13 cellular contexts compared by ENCODE assay signal in genomic region chr20:32562495-32562911, GRCh38. TPM values are rescaled to one million over a fixed set of nuclear protein-coding genes. Genes with fewer than 3 reads are reported as not detected.
DNase-seq lines count a peak whose midpoint lies in the region; ATAC-seq and TF ChIP-seq lines count a peak whose summit lies in the region.
"Had no signal": no experiment of that assay in that cellular context is flagged by ENCODE, and none has a peak within 500 bp of the region (broad histone marks: within the 10 kb centered on the region; RNA-seq: fewer than 3 reads in every experiment).

No MANE protein-coding gene starts in this region.

- no peaks in the 10 kb centered on the region for H3K4me1 ChIP-seq in IMR-90 (ENCODE audit: control insufficient read depth, insufficient read depth, low read length)

- H3K27me3 Mint-ChIP-seq in CD4-positive, alpha-beta T cell: no peaks in the 10 kb centered on the region
- peaks cover 3% of the 10 kb centered on the region for H3K27me3 Mint-ChIP-seq in brain
- H3K27me3 Mint-ChIP-seq in natural killer cell treated with Interleukin-12 subunit alpha and Interleukin-12 subunit beta and Interleukin-15 and Interleukin-18, amount 100 ng/mL, for 72 hours: no peaks in the 10 kb centered on the region

- H3K56ac ChIP-seq in IMR-90 (ENCODE audit: extremely low read depth, insufficient read depth, low read length): no peak overlapping the region

- H3K4me1 Mint-ChIP-seq in CD4-positive, alpha-beta T cell (ENCODE audit: low read depth): peaks cover 52% of the 10 kb centered on the region
- H3K4me1 Mint-ChIP-seq in brain: peaks cover 51% of the 10 kb centered on the region
- peaks cover 32 to 38% of the 10 kb centered on the region in 2 donors for H3K4me1 Mint-ChIP-seq in natural killer cell treated with Interleukin-12 subunit alpha and Interleukin-12 subunit beta and Interleukin-15 and Interleukin-18, amount 100 ng/mL, for 72 hours (ENCODE audit: low read depth in 2 of 2)

- no peak overlapping the region for H3K23ac ChIP-seq in IMR-90 (ENCODE audit: low read depth, low read length)

- no peak overlapping the region for H2BK5ac ChIP-seq in IMR-90 (ENCODE audit: low read depth, low read length, poor library complexity, severe bottlenecking)

- no peak overlapping the region for H3K14ac ChIP-seq in IMR-90 (replicated peaks; ENCODE audit: low read depth, low read length)

- H3K27ac ChIP-seq in CD4-positive, alpha-beta T cell (ENCODE audit: low read depth, low read length): no peak overlapping the region
- H3K27ac ChIP-seq in IMR-90 (ENCODE audit: insufficient read depth, low read length): no peak overlapping the region
- no peak overlapping the region for H3K27ac ChIP-seq in RWPE1

- no peak overlapping the region for H4K5ac ChIP-seq in IMR-90 (ENCODE audit: low read depth, low read length)

- H3K36me3 Mint-ChIP-seq in CD4-positive, alpha-beta T cell (ENCODE audit: low read depth): peaks cover 32% of the 10 kb centered on the region
- H3K36me3 Mint-ChIP-seq in brain: no peaks in the 10 kb centered on the region
- H3K36me3 Mint-ChIP-seq in natural killer cell treated with Interleukin-12 subunit alpha and Interleukin-12 subunit beta and Interleukin-15 and Interleukin-18, amount 100 ng/mL, for 72 hours: no peaks in the 10 kb centered on the region

- DNase-seq in CD4-positive, alpha-beta T cell: no peak
- DNase-seq in IMR-90 (no peak), RWPE1 (ENCODE audit: low spot score) (no peak), NCI-H1694 treated with DMSO at 0.1 percent for 48 hours (lab: John Stamatoyannopoulos, UW) (no peak), hypothalamus (lab: John Stamatoyannopoulos, UW) (no peak)
- no peak for DNase-seq in natural killer cell treated with Interleukin-12 subunit alpha and Interleukin-12 subunit beta and Interleukin-15 and Interleukin-18, amount 100 ng/mL, for 72 hours (ENCODE audit: low spot score)
- no peak for DNase-seq in stimulated activated CD4-positive, alpha-beta T cell treated with anti-CD3 and anti-CD28 coated beads, Interleukin-4, amount 100 ng/mL, for 24 hours
- DNase-seq: DND-41; NCI-H1417 treated with DMSO at 0.1 percent for 48 hours; RPMI8226; stimulated activated CD8-positive, alpha-beta memory T cell treated with anti-CD3 and anti-CD28 coated beads, Interleukin-4, amount 100 ng/mL, for 48 hours had no signal

- no peaks in the 10 kb centered on the region for H3K79me1 ChIP-seq in IMR-90 (ENCODE audit: low read depth in 1 of 2, low read length in 2 of 2)

- WGBS in IMR-90 (ENCODE audit: extremely low coverage in 2 of 2, insufficient read length in 1 of 2), 2 experiments: 16% methylated on average over 2 of the region's 5 CpGs; no CpG with 5 or more reads in 1 of the 2 experiments

- dilution Hi-C loops in IMR-90 (cut with HindIII; ENCODE audit: low sequenced_read_pairs, unreplicated experiment): no loop called here

- H2BK20ac ChIP-seq in IMR-90 (ENCODE audit: low read depth, low read length): no peak overlapping the region

- no peak for TF ChIP-seq POLR2A in IMR-90 (IDR thresholded peaks at IDR 0.05; ENCODE audit: low read depth, low read length)

- H2AK9ac ChIP-seq in IMR-90 (replicated peaks; ENCODE audit: low read depth, low read length, poor library complexity): peak overlapping the region; percentile 55

- H2BK120ac ChIP-seq in IMR-90 (ENCODE audit: low read depth, low read length): no peak overlapping the region

- H3K27me3 ChIP-seq in CD4-positive, alpha-beta T cell (ENCODE audit: control insufficient read depth, insufficient read depth, low read length): no peaks in the 10 kb centered on the region
- H3K27me3 ChIP-seq in IMR-90 (ENCODE audit: control insufficient read depth, insufficient read depth, low read length): no peaks in the 10 kb centered on the region; the same call in 1 of the 2 replicates

- H3K9me1 ChIP-seq in IMR-90 (ENCODE audit: insufficient read depth, low read length): no peaks in the 10 kb centered on the region

- no peak overlapping the region for H2BK15ac ChIP-seq in IMR-90 (ENCODE audit: low read depth, low read length)

- POLR2A ChIA-PET in CD4-positive, alpha-beta T cell (lab: Charles Lee): no interaction called here
- POLR2A ChIA-PET in IMR-90 (lab: Charles Lee; ENCODE audit: unreplicated experiment) (no interaction called here), RWPE1 (lab: Yijun Ruan, JAX; ENCODE audit: low non-redundant PET) (no interaction called here)

- H3K18ac ChIP-seq in IMR-90 (ENCODE audit: low read depth, low read length): no peak overlapping the region

- H4K8ac ChIP-seq in IMR-90 (ENCODE audit: low read depth in 2 of 2, low read length in 2 of 2): no peak overlapping the region

- no peak overlapping the region for H2AK5ac ChIP-seq in IMR-90 (ENCODE audit: low read depth, low read length)

- H3K4me3 Mint-ChIP-seq in CD4-positive, alpha-beta T cell: peak overlapping the region; percentile 66
- H3K4me3 Mint-ChIP-seq in brain: peak overlapping the region in 2 of 5 experiments; percentile 52 to 57
- peak overlapping the region; percentile 43 for H3K4me3 Mint-ChIP-seq in natural killer cell treated with Interleukin-12 subunit alpha and Interleukin-12 subunit beta and Interleukin-15 and Interleukin-18, amount 100 ng/mL, for 72 hours
- H3K4me3 Mint-ChIP-seq: dendritic cell treated with granulocyte-macrophage colony-stimulating factor and Interleukin-4, amounts not matched to agents 40 ng/mL and 50 ng/mL, for 4 days had no signal

- no peak overlapping the region for H3K4me2 ChIP-seq in IMR-90 (ENCODE audit: low read depth, low read length)

- H4K91ac ChIP-seq in IMR-90 (ENCODE audit: insufficient read depth, low read depth, low read length): no peak overlapping the region

- CTCF ChIA-PET in CD4-positive, alpha-beta T cell (lab: Charles Lee): no interaction called here
- CTCF ChIA-PET in IMR-90 (lab: Yijun Ruan, JAX): no interaction called here
- CTCF ChIA-PET in RWPE1 (lab: Yijun Ruan, JAX): no interaction called here

- peak overlapping the region; percentile 85 for H3K27ac Mint-ChIP-seq in CD4-positive, alpha-beta T cell
- peak overlapping the region; percentile 42 to 96 (median 69) for H3K27ac Mint-ChIP-seq in brain
- peak overlapping the region; percentile 61 to 94 for H3K27ac Mint-ChIP-seq in natural killer cell treated with Interleukin-12 subunit alpha and Interleukin-12 subunit beta and Interleukin-15 and Interleukin-18, amount 100 ng/mL, for 72 hours
- H3K27ac Mint-ChIP-seq: dendritic cell treated with granulocyte-macrophage colony-stimulating factor and Interleukin-4, amounts not matched to agents 40 ng/mL and 50 ng/mL, for 4 days had no signal

- 0 out of 2 replicates have a peak, but pooled peaks cover 10% of the 10 kb centered on the region for H4K20me1 ChIP-seq in IMR-90 (ENCODE audit: insufficient read depth, low read length)

- TF ChIP-seq CTCF in CD4-positive, alpha-beta T cell (IDR thresholded peaks at IDR 0.05): no peak
- TF ChIP-seq CTCF in IMR-90 (conservative IDR thresholded peaks at IDR 0.05; ENCODE audit: low read depth, low read length) (no peak), brain (conservative IDR thresholded peaks at IDR 0.05) (no peak), RWPE1 (conservative IDR thresholded peaks at IDR 0.05; ENCODE audit: low read depth) (no peak)

- TF ChIP-seq RAD21 in IMR-90 (IDR thresholded peaks at IDR 0.05; ENCODE audit: low read length): no peak

- H3K9me3 Mint-ChIP-seq in CD4-positive, alpha-beta T cell: no peaks in the 10 kb centered on the region
- H3K9me3 Mint-ChIP-seq in brain: peaks cover 0 to 2% (median 0%) of the 10 kb centered on the region in 5 experiments
- H3K9me3 Mint-ChIP-seq in natural killer cell treated with Interleukin-12 subunit alpha and Interleukin-12 subunit beta and Interleukin-15 and Interleukin-18, amount 100 ng/mL, for 72 hours: no peaks in the 10 kb centered on the region
- H3K9me3 Mint-ChIP-seq: dendritic cell treated with granulocyte-macrophage colony-stimulating factor and Interleukin-4, amounts not matched to agents 40 ng/mL and 50 ng/mL, for 4 days had no signal

- no TSS peak for BruUV-seq in IMR-90 (replicated peaks; lab: Mats Ljungman, UMichigan)

- no peak for ATAC-seq in CD4-positive, alpha-beta T cell (ENCODE audit: poor library complexity)
- ATAC-seq in IMR-90 (ENCODE audit: low read depth): peak; percentile 14; the same call in 1 of the 2 replicates
- ATAC-seq in natural killer cell treated with Interleukin-12 subunit alpha and Interleukin-12 subunit beta and Interleukin-15 and Interleukin-18, amount 100 ng/mL, for 72 hours: no peak

- H3K9me3 ChIP-seq in CD4-positive, alpha-beta T cell (ENCODE audit: control insufficient read depth, low read length): no peaks in the 10 kb centered on the region
- H3K9me3 ChIP-seq in IMR-90 (ENCODE audit: control insufficient read depth, insufficient read depth, low read length): no peaks in the 10 kb centered on the region

- peak overlapping the region; percentile 34 for H2AFZ ChIP-seq in IMR-90 (replicated peaks; ENCODE audit: low read length, poor library complexity)

- H3K4ac ChIP-seq in IMR-90 (ENCODE audit: low read depth, low read length): no peak overlapping the region

- H3K36me3 ChIP-seq in IMR-90 (ENCODE audit: control insufficient read depth, insufficient read depth, low read length): no peaks in the 10 kb centered on the region

- intact Hi-C loops in CD4-positive, alpha-beta T cell (cut with DNase I, micrococcal nuclease): no loop called here
- intact Hi-C loops in IMR-90 (cut with micrococcal nuclease): no loop called here

- H3K4me3 ChIP-seq in IMR-90 (ENCODE audit: insufficient read depth, low read depth, low read length): no peak overlapping the region

- in situ Hi-C loops in IMR-90 (cut with MboI; ENCODE audit: low sequenced_read_pairs): no loop called here

- no peak overlapping the region for H3K9ac ChIP-seq in IMR-90 (ENCODE audit: low read depth, low read length)

TF ChIP-seq in IMR-90, 13 proteins besides CTCF, POLR2A, EP300 and RAD21 (continues in another document):
- TF ChIP-seq MAFK (IDR thresholded peaks at IDR 0.05; ENCODE audit: low read depth, low read length) (no peak), SMC3 (IDR thresholded peaks at IDR 0.05; ENCODE audit: low read depth, low read length) (no peak), FOS (IDR thresholded peaks at IDR 0.05; ENCODE audit: low read depth, low read length) (no peak)

RNA-seq across cellular contexts. Expression of gene NOL4L, which starts 22.6 kb away (rescaled TPM):
- 10 to 100 TPM; 53.1 to 55.6 TPM for total RNA-seq in CD4-positive, alpha-beta T cell
- total RNA-seq in IMR-90 (2012; rRNA removed): 4.7 and 5.6 TPM in 2 replicates
- polyA plus RNA-seq in IMR-90 (2012; rRNA removed): 13.3 and 16.6 TPM in 2 replicates
- 11.4 and 18.6 TPM in 2 replicates for polyA plus RNA-seq in IMR-90 (2012; cell fraction: cytosol; rRNA removed)
- 34.9 and 65.6 TPM in 2 replicates for polyA plus RNA-seq in IMR-90 (2012; cell fraction: nucleus; rRNA removed; ENCODE audit: low replicate concordance)
- polyA plus RNA-seq in brain (ENCODE audit: insufficient read depth, low read depth, low replicate concordance): 36.1 TPM
- 10 to 100 TPM; 20.0 to 20.1 TPM for total RNA-seq in natural killer cell treated with Interleukin-12 subunit alpha and Interleukin-12 subunit beta and Interleukin-15 and Interleukin-18, amount 100 ng/mL, for 72 hours
